In the genomic region with DNA sequence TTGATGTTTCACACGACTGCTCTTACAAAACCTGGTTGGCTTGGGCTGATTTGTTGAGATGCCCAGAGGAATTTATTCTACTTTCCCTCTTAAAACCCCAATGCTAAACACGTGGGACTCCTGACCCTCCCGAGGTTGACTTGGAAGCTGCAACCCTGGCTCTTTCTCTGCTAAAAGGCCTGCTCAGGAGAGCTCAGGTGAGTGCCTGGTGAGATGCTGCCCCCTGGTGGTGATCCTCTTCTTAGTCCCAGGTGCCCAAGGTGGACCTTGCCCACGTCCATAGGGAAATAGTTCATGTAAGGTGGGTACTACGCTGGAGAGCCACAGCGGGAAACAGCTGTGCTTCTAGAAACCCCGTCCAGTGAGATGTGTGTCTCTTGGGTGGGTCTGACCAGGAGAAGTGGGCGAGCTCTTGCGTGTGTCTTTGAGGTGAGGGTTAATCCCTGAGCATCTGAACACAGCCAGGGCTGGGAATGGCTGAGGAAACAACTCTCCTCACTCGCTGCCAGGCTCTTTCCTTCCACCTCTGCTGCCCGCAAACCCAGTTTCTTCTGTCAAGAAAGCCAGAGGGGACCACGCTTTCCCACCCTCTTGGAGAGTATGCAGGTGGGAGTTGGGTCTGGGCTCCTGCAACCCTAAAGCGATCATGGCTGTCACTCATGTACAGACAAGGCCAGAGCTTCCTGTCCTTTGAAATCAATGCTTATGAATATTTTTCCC, we compare ENCODE assay signal across 8 cellular contexts. TPM values are rescaled to one million over a fixed set of nuclear protein-coding genes. Genes with fewer than 3 reads are reported as not detected.
DNase-seq lines count a peak whose midpoint lies in the region; ATAC-seq and TF ChIP-seq lines count a peak whose summit lies in the region.

No MANE protein-coding gene starts in this region.

- no peak overlapping the region for H3K4me3 ChIP-seq in Caco-2 (ENCODE audit: low read depth, low read length)
- no peak overlapping the region for H3K4me3 ChIP-seq in GM23248
- no peak overlapping the region for H3K4me3 ChIP-seq in effector memory CD4-positive, alpha-beta T cell (ENCODE audit: insufficient read depth, low read depth, low read length, poor library complexity, severe bottlenecking)

- H3F3A ChIP-seq in GM23248 (ENCODE audit: insufficient read depth): no peaks in the 10 kb centered on the region

- H4K20me1 ChIP-seq in GM23248 (ENCODE audit: insufficient read depth): no peaks in the 10 kb centered on the region

- H3K27ac Mint-ChIP-seq in Caco-2 (ENCODE audit: unreplicated experiment): no peak overlapping the region
- no peak overlapping the region for H3K27ac Mint-ChIP-seq in activated CD4-positive, alpha-beta T cell treated with anti-CD3 and anti-CD28 coated beads, Interleukin-2, amount 10 ng/mL, durations not matched to agents 24 days and 14 days
- H3K27ac Mint-ChIP-seq in stimulated activated naive CD8-positive, alpha-beta T cell treated with anti-CD3 and anti-CD28 coated beads, Interleukin-15, amount 100 ng/mL, for 72 hours: no peak overlapping the region

- ATAC-seq in stimulated activated naive CD8-positive, alpha-beta T cell treated with anti-CD3 and anti-CD28 coated beads, Interleukin-15, amount 100 ng/mL, for 72 hours: peak; percentile 56

- no TSS peak for BruUV-seq in Caco-2 (replicated peaks; lab: Mats Ljungman, UMichigan)

- no peak overlapping the region for H2AFZ ChIP-seq in GM23248

- no peak overlapping the region for H3K4me2 ChIP-seq in GM23248 (ENCODE audit: unreplicated experiment)

- no peaks in the 10 kb centered on the region for H3K27me3 ChIP-seq in Caco-2 (replicated peaks; ENCODE audit: control insufficient read depth, insufficient read depth, low read length)
- H3K27me3 ChIP-seq in GM23248 (replicated peaks; ENCODE audit: insufficient read depth): no peaks in the 10 kb centered on the region
- H3K27me3 ChIP-seq in effector memory CD4-positive, alpha-beta T cell (replicated peaks; ENCODE audit: control insufficient read depth, insufficient read depth, low read length, poor library complexity, severe bottlenecking): no peaks in the 10 kb centered on the region

- CTCF ChIA-PET in Caco-2 (lab: Charles Lee): interaction anchor here (0.5 to 1.3 kb wide), 12 partner anchors 12 to 524 kb away, joined by 3 to 15 read pairs (median 3); no protein-coding TSS in a partner anchor

- H3K9ac ChIP-seq in GM23248: no peak overlapping the region

- H3K36me3 ChIP-seq in Caco-2 (ENCODE audit: control insufficient read depth, insufficient read depth, low read length) (no peaks in the 10 kb centered on the region), GM23248 (ENCODE audit: low read depth) (no peaks in the 10 kb centered on the region)
- no peaks in the 10 kb centered on the region for H3K36me3 ChIP-seq in effector memory CD4-positive, alpha-beta T cell (ENCODE audit: control insufficient read depth, insufficient read depth, low read length)

- no peaks in the 10 kb centered on the region for H3K79me2 ChIP-seq in GM23248 (ENCODE audit: insufficient read depth)

- intact Hi-C loops in Caco-2 (cut with micrococcal nuclease; ENCODE audit: unreplicated experiment): loop anchor here (1.0 to 10.0 kb wide), 4 partner anchors 47 to 815 kb away; a partner anchor contains a TSS
- intact Hi-C loops in activated CD4-positive, alpha-beta T cell treated with anti-CD3 and anti-CD28 coated beads, Interleukin-2, amount 10 ng/mL, durations not matched to agents 24 days and 14 days (cut with micrococcal nuclease): no loop called here

- no peaks in the 10 kb centered on the region for H3K9me2 ChIP-seq in GM23248 (ENCODE audit: insufficient read depth)

- peak; percentile 75 to 80 for TF ChIP-seq CTCF in Caco-2 (IDR thresholded peaks at IDR 0.05; ENCODE audit: insufficient read depth in 1 of 2, low read depth in 1 of 2, low read length in 1 of 2, severe bottlenecking in 1 of 2, unreplicated experiment in 1 of 2)

- H3K27me3 Mint-ChIP-seq in Caco-2 (ENCODE audit: insufficient read depth, unreplicated experiment): no peaks in the 10 kb centered on the region
- no peaks in the 10 kb centered on the region for H3K27me3 Mint-ChIP-seq in activated CD4-positive, alpha-beta T cell treated with anti-CD3 and anti-CD28 coated beads, Interleukin-2, amount 10 ng/mL, durations not matched to agents 24 days and 14 days
- peaks cover 24% of the 10 kb centered on the region for H3K27me3 Mint-ChIP-seq in stimulated activated naive CD8-positive, alpha-beta T cell treated with anti-CD3 and anti-CD28 coated beads, Interleukin-15, amount 100 ng/mL, for 72 hours

- H3K4me3 Mint-ChIP-seq in Caco-2 (ENCODE audit: unreplicated experiment): no peak overlapping the region
- H3K4me3 Mint-ChIP-seq in activated CD4-positive, alpha-beta T cell treated with anti-CD3 and anti-CD28 coated beads, Interleukin-2, amount 10 ng/mL, durations not matched to agents 24 days and 14 days: no peak overlapping the region
- no peak overlapping the region for H3K4me3 Mint-ChIP-seq in stimulated activated naive CD8-positive, alpha-beta T cell treated with anti-CD3 and anti-CD28 coated beads, Interleukin-15, amount 100 ng/mL, for 72 hours

- no peak overlapping the region for H3K27ac ChIP-seq in GM23248
- no peak overlapping the region for H3K27ac ChIP-seq in effector memory CD4-positive, alpha-beta T cell (ENCODE audit: insufficient read depth, low read length, poor library complexity, severe bottlenecking)

- WGBS in GM23248 (ENCODE audit: low coverage in 1 of 2, low lambda C conversion rate in 2 of 2, missing lambda C conversion rate in 2 of 2), 2 experiments: 64 to 65% methylated on average over 13 of the region's 13 CpGs

- peaks cover 10% of the 10 kb centered on the region for H3K4me1 Mint-ChIP-seq in Caco-2 (ENCODE audit: low read depth, unreplicated experiment)
- no peaks in the 10 kb centered on the region for H3K4me1 Mint-ChIP-seq in activated CD4-positive, alpha-beta T cell treated with anti-CD3 and anti-CD28 coated beads, Interleukin-2, amount 10 ng/mL, durations not matched to agents 24 days and 14 days
- H3K4me1 Mint-ChIP-seq in stimulated activated naive CD8-positive, alpha-beta T cell treated with anti-CD3 and anti-CD28 coated beads, Interleukin-15, amount 100 ng/mL, for 72 hours: no peaks in the 10 kb centered on the region

- H3K9me3 ChIP-seq in Caco-2 (no peaks in the 10 kb centered on the region), GM23248 (ENCODE audit: low read depth) (no peaks in the 10 kb centered on the region)
- no peaks in the 10 kb centered on the region for H3K9me3 ChIP-seq in effector memory CD4-positive, alpha-beta T cell (ENCODE audit: control insufficient read depth, low read length)

- H3K9me3 Mint-ChIP-seq in Caco-2 (ENCODE audit: unreplicated experiment): no peaks in the 10 kb centered on the region
- H3K9me3 Mint-ChIP-seq in activated CD4-positive, alpha-beta T cell treated with anti-CD3 and anti-CD28 coated beads, Interleukin-2, amount 10 ng/mL, durations not matched to agents 24 days and 14 days: no peaks in the 10 kb centered on the region
- H3K9me3 Mint-ChIP-seq in stimulated activated naive CD8-positive, alpha-beta T cell treated with anti-CD3 and anti-CD28 coated beads, Interleukin-15, amount 100 ng/mL, for 72 hours: peaks cover 4 to 5% of the 10 kb centered on the region in 2 donors

- peak; percentile 83 to 84 for DNase-seq in Caco-2
- DNase-seq in GM23248: peak; percentile 57
- DNase-seq in NCI-H2081 treated with DMSO at 0.1 percent for 48 hours (lab: John Stamatoyannopoulos, UW): peak; percentile 45
- DNase-seq in activated CD4-positive, alpha-beta T cell treated with anti-CD3 and anti-CD28 coated beads, Interleukin-2, amount 10 ng/mL, durations not matched to agents 24 days and 14 days: peak; percentile 82
- DNase-seq in erythroblast (lab: John Stamatoyannopoulos, UW): peak; percentile 29 to 66
- DNase-seq in mucosa of gallbladder (ENCODE audit: low spot score): peak; percentile 75
- peak; percentile 38 to 44 for DNase-seq in stimulated activated naive CD8-positive, alpha-beta T cell treated with anti-CD3 and anti-CD28 coated beads, Interleukin-15, amount 100 ng/mL, for 72 hours
- no peak for DNase-seq in effector memory CD4-positive, alpha-beta T cell

- POLR2A ChIA-PET in Caco-2 (lab: Charles Lee): no interaction called here

- TF ChIP-seq POLR2A in erythroblast (IDR thresholded peaks at IDR 0.05; ENCODE audit: low read length): no peak

- peaks cover 31% of the 10 kb centered on the region for H3K4me1 ChIP-seq in Caco-2
- H3K4me1 ChIP-seq in GM23248 (ENCODE audit: insufficient read depth): no peaks in the 10 kb centered on the region
- H3K4me1 ChIP-seq in effector memory CD4-positive, alpha-beta T cell (ENCODE audit: control insufficient read depth, insufficient read depth, low read length, poor library complexity, severe bottlenecking): no peaks in the 10 kb centered on the region

- in situ Hi-C loops in GM23248 (cut with MboI): no loop called here

- no peaks in the 10 kb centered on the region for H3K36me3 Mint-ChIP-seq in Caco-2 (ENCODE audit: insufficient read depth, unreplicated experiment)
- H3K36me3 Mint-ChIP-seq in activated CD4-positive, alpha-beta T cell treated with anti-CD3 and anti-CD28 coated beads, Interleukin-2, amount 10 ng/mL, durations not matched to agents 24 days and 14 days (ENCODE audit: low read depth): no peaks in the 10 kb centered on the region

RNA-seq across cellular contexts. Expression of a gene that starts 25.5 kb away (rescaled TPM):
- total RNA-seq in Caco-2 (2022) (0.12 and 0.25 TPM in 2 replicates), mucosa of gallbladder (31.1 TPM)
- total RNA-seq in GM23248 (2014; rRNA removed; shearing (Covaris generic)): 263 and 291 TPM in 2 replicates
- 222 and 235 TPM in 2 replicates for polyA plus RNA-seq in GM23248 (2016; fragmentation: Nextera tagmentation; extraction: Ambion mirVana)
- total RNA-seq in activated CD4-positive, alpha-beta T cell treated with anti-CD3 and anti-CD28 coated beads, Interleukin-2, amount 10 ng/mL, durations not matched to agents 24 days and 14 days: 1.1 and 1.3 TPM in 2 replicates

Comparison
In these comparisons a context has a peak if more than half of its experiments do, and no peak if none do; other contexts are left out.
1. DNase-seq: peak in Caco-2 (2 of 2), GM23248 (single experiment), NCI-H2081 treated with DMSO at 0.1 percent for 48 hours (single experiment), activated CD4-positive, alpha-beta T cell treated with anti-CD3 and anti-CD28 coated beads, Interleukin-2, amount 10 ng/mL, durations not matched to agents 24 days and 14 days (single experiment), erythroblast (2 of 2), mucosa of gallbladder (single experiment) and stimulated activated naive CD8-positive, alpha-beta T cell treated with anti-CD3 and anti-CD28 coated beads, Interleukin-15, amount 100 ng/mL, for 72 hours (2 of 2); none in effector memory CD4-positive, alpha-beta T cell (0 of 3).
2. RNA of a gene that starts 25.5 kb away (total RNA-seq): 263 to 291 TPM in GM23248 and 31.1 TPM in mucosa of gallbladder (single experiment); 1.1 to 1.3 TPM in activated CD4-positive, alpha-beta T cell treated with anti-CD3 and anti-CD28 coated beads, Interleukin-2, amount 10 ng/mL, durations not matched to agents 24 days and 14 days and 0.12 to 0.25 TPM in Caco-2; every median in the first group is over 10 times any median in the second.